33 cellular contexts compared by ENCODE assay signal in the genomic region with DNA sequence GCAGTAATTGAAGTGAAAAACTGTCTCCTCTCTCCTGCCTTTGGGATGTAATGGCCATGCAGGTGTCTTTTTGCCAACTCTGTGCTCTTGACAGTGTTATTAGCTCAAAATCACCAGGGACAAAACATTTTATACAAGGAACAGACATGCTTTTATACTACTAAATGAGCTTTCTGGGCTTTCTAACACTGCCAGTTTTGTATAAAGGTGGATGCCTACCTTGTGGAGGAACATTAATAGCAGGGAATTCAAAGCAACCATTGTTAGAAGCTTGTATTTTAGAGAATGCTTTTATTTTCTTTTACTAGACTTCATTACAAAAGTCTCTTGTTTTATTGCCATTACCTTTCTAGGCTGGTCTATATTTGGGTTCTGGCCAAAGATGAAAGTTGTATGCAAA. TPM values are rescaled to one million over a fixed set of nuclear protein-coding genes. Genes with fewer than 3 reads are reported as not detected.
"Had no signal": no experiment of that assay in that cellular context is flagged by ENCODE, and none has a peak within 500 bp of the region (broad histone marks: within the 10 kb centered on the region; RNA-seq: fewer than 3 reads in every experiment).

No MANE protein-coding gene starts in this region.

- H3K27me3 Mint-ChIP-seq: activated CD4-positive, alpha-beta T cell treated with anti-CD3 and anti-CD28 coated beads, Interleukin-2, amount 10 ng/mL, durations not matched to agents 24 days and 14 days; brain had no signal

- H3K9me3 ChIP-seq: adrenal gland, MG63 had no signal

- H3K9me3 Mint-ChIP-seq: activated CD4-positive, alpha-beta T cell treated with anti-CD3 and anti-CD28 coated beads, Interleukin-2, amount 10 ng/mL, durations not matched to agents 24 days and 14 days; activated naive CD4-positive, alpha-beta T cell treated with anti-CD3 and anti-CD28 coated beads for 36 hours; activated naive CD4-positive, alpha-beta T cell treated with anti-CD3 and anti-CD28 coated beads, Interleukin-2, amount 50 U/mL, for 72 hours; activated T-cell treated with anti-CD3 and anti-CD28 coated beads, Interleukin-2, amount 50 U/mL, for 24 hours; brain; T-helper 1 cell treated with Interleukin-12 subunit alpha and Interleukin-12 subunit beta and Interleukin-4 antibody, amounts not matched to agents 30 μg/mL and 1 μg/mL, for 36 hours; T-helper 2 cell treated with Interferon-gamma antibody and Interleukin-4, amounts not matched to agents 5 μg/mL and 100 μg/mL, for 36 hours had no signal

- H3K4me1 ChIP-seq: adrenal gland had no signal

- H3K4me3 ChIP-seq: adrenal gland, MG63, PC-9 had no signal

- H3K36me3 ChIP-seq: adrenal gland, MG63 had no signal

- H3K4me3 Mint-ChIP-seq: activated CD4-positive, alpha-beta T cell treated with anti-CD3 and anti-CD28 coated beads, Interleukin-2, amount 10 ng/mL, durations not matched to agents 24 days and 14 days; activated CD8-positive, alpha-beta T cell treated with anti-CD3 and anti-CD28 coated beads, Interleukin-2, amount 10 ng/mL, durations not matched to agents 7 days and 5 days; activated naive CD4-positive, alpha-beta T cell treated with anti-CD3 and anti-CD28 coated beads for 36 hours; activated T-cell treated with anti-CD3 and anti-CD28 coated beads, Interleukin-2, amount 50 U/mL, for 24 hours; brain; T-helper 1 cell treated with Interleukin-12 subunit alpha and Interleukin-12 subunit beta and Interleukin-4 antibody, amounts not matched to agents 30 μg/mL and 1 μg/mL, for 36 hours; T-helper 2 cell treated with Interferon-gamma antibody and Interleukin-4, amounts not matched to agents 5 μg/mL and 100 μg/mL, for 36 hours had no signal

- H3K27ac ChIP-seq: adrenal gland, PC-9, RWPE1 had no signal

- FAIRE-seq: astrocyte, bronchial epithelial cell, RCC 7860, TTC549 had no signal

- H3K27me3 ChIP-seq: adrenal gland, MG63 had no signal

- H3K27ac Mint-ChIP-seq: activated CD4-positive, alpha-beta T cell treated with anti-CD3 and anti-CD28 coated beads, Interleukin-2, amount 10 ng/mL, durations not matched to agents 24 days and 14 days; activated CD8-positive, alpha-beta T cell treated with anti-CD3 and anti-CD28 coated beads, Interleukin-2, amount 10 ng/mL, durations not matched to agents 7 days and 5 days; activated naive CD4-positive, alpha-beta T cell treated with anti-CD3 and anti-CD28 coated beads for 36 hours; activated naive CD4-positive, alpha-beta T cell treated with anti-CD3 and anti-CD28 coated beads, Interleukin-2, amount 50 U/mL, for 72 hours; activated T-cell treated with anti-CD3 and anti-CD28 coated beads, Interleukin-2, amount 50 U/mL, for 24 hours; brain; T-helper 1 cell treated with Interleukin-12 subunit alpha and Interleukin-12 subunit beta and Interleukin-4 antibody, amounts not matched to agents 30 μg/mL and 1 μg/mL, for 36 hours; T-helper 2 cell treated with Interferon-gamma antibody and Interleukin-4, amounts not matched to agents 5 μg/mL and 100 μg/mL, for 36 hours had no signal

- ATAC-seq: activated CD8-positive, alpha-beta T cell treated with anti-CD3 and anti-CD28 coated beads, Interleukin-2, amount 10 ng/mL, durations not matched to agents 7 days and 5 days; activated naive CD4-positive, alpha-beta T cell treated with anti-CD3 and anti-CD28 coated beads, Interleukin-2, amount 50 U/mL, for 72 hours; Right ventricle myocardium inferior had no signal

- H3K4me1 Mint-ChIP-seq: activated CD4-positive, alpha-beta T cell treated with anti-CD3 and anti-CD28 coated beads, Interleukin-2, amount 10 ng/mL, durations not matched to agents 24 days and 14 days had no signal

- H3K36me3 Mint-ChIP-seq: activated naive CD4-positive, alpha-beta T cell treated with anti-CD3 and anti-CD28 coated beads, Interleukin-2, amount 50 U/mL, for 72 hours; brain had no signal

- DNase-seq: activated CD4-positive, alpha-beta T cell treated with anti-CD3 and anti-CD28 coated beads, Interleukin-2, amount 10 ng/mL, durations not matched to agents 24 days and 14 days; activated CD4-positive, alpha-beta T cell treated with anti-CD3 and anti-CD28 coated beads, Interleukin-2, amount 50 U/mL, for 4 hours; activated CD8-positive, alpha-beta T cell treated with anti-CD3 and anti-CD28 coated beads, Interleukin-2, amount 10 ng/mL, durations not matched to agents 7 days and 5 days; activated gamma-delta T cell treated with Interleukin-2 at 50 U/mL for 16 hours; activated naive CD4-positive, alpha-beta T cell treated with anti-CD3 and anti-CD28 coated beads for 36 hours; activated T-cell treated with anti-CD3 and anti-CD28 coated beads, Interleukin-2, amount 50 U/mL, for 24 hours; adrenal gland; caudate nucleus; cerebellar nuclear complex; cortex of kidney; Karpas-422; KBM-7; MG63; NCI-H1092; NCI-H1417 treated with DMSO at 0.1 percent for 48 hours; NCI-H1694; NCI-H2029; NCI-H2107; NCI-H226; NCI-H524 treated with DMSO at 0.1 percent for 48 hours; PC-9; SIG-M5 had no signal

RNA-seq across cellular contexts. Expression of gene ARSJ, which starts 54.7 kb away (rescaled TPM):
- total RNA-seq: activated CD4-positive, alpha-beta T cell treated with anti-CD3 and anti-CD28 coated beads, Interleukin-2, amount 10 ng/mL, durations not matched to agents 24 days and 14 days; activated CD8-positive, alpha-beta T cell treated with anti-CD3 and anti-CD28 coated beads, Interleukin-2, amount 10 ng/mL, durations not matched to agents 7 days and 5 days; OCI-LY7 had no signal
